ENCODE assay signal across 8 cellular contexts in the genomic region with DNA sequence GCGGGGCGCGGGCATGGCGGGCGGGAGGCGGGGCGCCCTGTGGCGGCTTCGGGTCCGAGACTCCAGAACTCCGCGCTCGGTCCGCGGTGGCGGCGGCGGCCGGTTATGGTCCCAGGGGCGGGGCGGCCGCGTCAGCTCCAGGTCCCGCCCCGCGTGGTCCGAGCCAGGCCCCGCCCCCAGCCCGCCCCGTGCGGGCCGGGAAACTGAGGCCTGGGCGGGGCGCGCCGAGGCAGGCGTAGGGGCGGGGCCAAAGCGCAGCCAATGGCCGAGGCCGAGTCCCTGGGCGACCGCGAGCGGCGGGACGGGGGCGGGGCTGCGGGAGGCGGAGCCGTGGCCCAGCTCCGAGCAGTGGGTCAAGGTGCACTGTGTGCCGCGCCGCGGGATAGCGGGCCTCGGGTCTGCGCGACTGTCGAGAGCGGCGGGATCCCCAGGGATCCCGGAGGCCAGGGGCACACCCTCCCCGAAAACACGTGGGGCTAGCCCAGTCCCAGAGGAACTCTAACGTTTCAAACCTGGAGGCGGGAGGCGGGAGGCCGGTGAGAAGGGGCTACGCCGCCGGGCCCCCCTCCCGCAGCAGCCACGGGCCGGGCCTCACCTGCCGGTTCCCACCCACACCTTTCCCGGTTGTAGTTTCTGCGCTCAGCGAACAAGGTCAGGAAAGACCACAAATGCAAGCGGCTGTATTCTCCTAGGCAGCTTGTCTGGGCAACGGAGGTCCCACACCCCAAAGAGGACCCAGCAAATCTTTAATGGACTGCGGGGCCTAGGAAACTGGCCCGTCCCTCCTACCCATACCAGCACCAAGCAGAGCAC. TPM values are rescaled to one million over a fixed set of nuclear protein-coding genes. Genes with fewer than 3 reads are reported as not detected.
DNase-seq lines count a peak whose midpoint lies in the region; TF ChIP-seq lines count a peak whose summit lies in the region.

A gene (minus strand): TSS at position 78 of the 813 bp plus-strand sequence. CDS start 63 bp downstream, at position 15.

- in situ Hi-C loops in G401 (cut with HindIII; ENCODE audit: low sequenced_read_pairs), result no loop called here

- DNase-seq in G401 (ENCODE audit: low spot score), result peak; percentile 85
- DNase-seq in H9, result peak; percentile 91
- peak; percentile 85 for DNase-seq in MG63
- DNase-seq in SK-N-SH, result peak; percentile 97
- DNase-seq in activated naive CD4-positive, alpha-beta T cell treated with anti-CD3 and anti-CD28 coated beads, Interleukin-2, amount 50 U/mL, for 16 hours, result peak; percentile 85
- DNase-seq in globus pallidus (ENCODE audit: low spot score), result peak; percentile 89
- DNase-seq in occipital lobe (lab: John Stamatoyannopoulos, UW), result peak; percentile 91
- DNase-seq in superior temporal gyrus (ENCODE audit: extremely low spot score), result peak; percentile 89

- TF ChIP-seq EP300 in SK-N-SH (IDR thresholded peaks at IDR 0.05; ENCODE audit: borderline replicate concordance in 1 of 2, low read depth in 1 of 2, low read length in 1 of 2), result no peak

- no CpG with 5 or more reads among the region's 84 CpGs for WGBS in H9 (ENCODE audit: extremely low coverage, insufficient read length, low lambda C conversion rate)
- 3% methylated on average over 7 of the region's 84 CpGs for WGBS in SK-N-SH (ENCODE audit: low lambda C conversion rate)

- H2BK20ac ChIP-seq in H9 (ENCODE audit: low read depth, low read length, poor library complexity, severe bottlenecking), result no peak within 1 kb of the TSS

- H3K4me2 ChIP-seq in H9 (ENCODE audit: insufficient read depth, insufficient read length, low read length) (peak within 1 kb of the TSS; percentile 52), SK-N-SH (peak within 1 kb of the TSS; percentile 99)

- no peak for TF ChIP-seq RAD21 in SK-N-SH (IDR thresholded peaks at IDR 0.05; ENCODE audit: low read length)

- H4K91ac ChIP-seq in H9 (ENCODE audit: insufficient read length, low read depth, low read length), result no peak within 1 kb of the TSS

- H3K36me3 Mint-ChIP-seq in H9 (ENCODE audit: insufficient read depth in 1 of 3, low read depth in 3 of 3), result peaks cover 0 to 18% (median 5%) of the 10 kb centered on the region in 3 experiments; a peak in 4 of 7 replicates

- no peak within 1 kb of the TSS for H3T11ph ChIP-seq in H9 (ENCODE audit: low read length)

- H3K36me3 ChIP-seq in MG63 (peaks cover 18% of the 10 kb centered on the region), SK-N-SH (replicated peaks in 1 of 2; ENCODE audit: control insufficient read depth in 1 of 2, insufficient read depth in 2 of 2, low read length in 1 of 2) (peaks cover 0 to 9% of the 10 kb centered on the region in 2 experiments)

- H4K20me1 ChIP-seq in H9 (ENCODE audit: control insufficient read depth, insufficient read depth, insufficient read length), result peaks cover 2% of the 10 kb centered on the region
- peaks cover 10% of the 10 kb centered on the region; the same call in 1 of the 2 replicates for H4K20me1 ChIP-seq in SK-N-SH (ENCODE audit: insufficient read depth)

- no peak within 1 kb of the TSS for H3K4ac ChIP-seq in H9 (ENCODE audit: low read depth, low read length)

- no peaks in the 10 kb centered on the region for H3K9me3 Mint-ChIP-seq in H9

- peaks cover 2% of the 10 kb centered on the region; the same call in 1 of the 2 replicates for H3K4me1 ChIP-seq in H9 (ENCODE audit: insufficient read depth, low read length)
- H3K4me1 ChIP-seq in SK-N-SH (ENCODE audit: control insufficient read depth in 1 of 2, insufficient read depth in 2 of 2, low read depth in 1 of 2, low read length in 1 of 2), result peaks cover 16 to 44% of the 10 kb centered on the region in 2 experiments; a peak in 3 of 4 replicates

- peaks cover 31 to 34% of the 10 kb centered on the region in 2 experiments for H3K4me1 Mint-ChIP-seq in H9

- no peak within 1 kb of the TSS for H2AK5ac ChIP-seq in H9 (ENCODE audit: insufficient read length, low read length)

- H2BK5ac ChIP-seq in H9 (ENCODE audit: insufficient read length, low read length), result no peak within 1 kb of the TSS

- H3K79me2 ChIP-seq in H9 (ENCODE audit: insufficient read depth, low read length), result no peaks in the 10 kb centered on the region
- H3K79me2 ChIP-seq in SK-N-SH (ENCODE audit: insufficient read depth), result peaks cover 36% of the 10 kb centered on the region

- peaks cover 5% of the 10 kb centered on the region for H3K23me2 ChIP-seq in H9 (ENCODE audit: insufficient read length, low read depth, low read length, poor library complexity, severe bottlenecking)

- no peak within 1 kb of the TSS for H4K8ac ChIP-seq in H9 (replicated peaks; ENCODE audit: insufficient read length, low read depth, low read length)

- peak within 1 kb of the TSS; percentile 70 to 85 for H3K4me3 Mint-ChIP-seq in H9

- no peak within 1 kb of the TSS for H4K5ac ChIP-seq in H9 (ENCODE audit: insufficient read length, low read depth, low read length)

- H3K56ac ChIP-seq in H9 (ENCODE audit: insufficient read length, low read depth, low read length), result no peak within 1 kb of the TSS

- H3K9me2 ChIP-seq in SK-N-SH, result no peaks in the 10 kb centered on the region

- H3K27me3 ChIP-seq in H9 (ENCODE audit: insufficient read depth, low read length) (no peaks in the 10 kb centered on the region), MG63 (no peaks in the 10 kb centered on the region), SK-N-SH (ENCODE audit: insufficient read depth) (no peaks in the 10 kb centered on the region)

- H3K4me3 ChIP-seq in MG63, result peak within 1 kb of the TSS; percentile 83
- peak within 1 kb of the TSS; percentile 80 to 84 for H3K4me3 ChIP-seq in SK-N-SH (ENCODE audit: low read depth in 2 of 2, low read length in 1 of 2)

- CTCF ChIA-PET in SK-N-SH (lab: Yijun Ruan, JAX), result interaction anchor here (0.7 to 3.0 kb wide), 35 partner anchors 12 to 460 kb away, joined by 3 to 28 read pairs (median 4); a partner anchor contains a TSS

- peaks cover 4% of the 10 kb centered on the region for H3F3A ChIP-seq in SK-N-SH (replicated peaks; ENCODE audit: insufficient read depth)

- TF ChIP-seq CTCF in H9 (conservative IDR thresholded peaks at IDR 0.05) (no peak), SK-N-SH (IDR thresholded peaks at IDR 0.05) (no peak)

- H2AFZ ChIP-seq in H9 (ENCODE audit: low read length) (no peak within 1 kb of the TSS), SK-N-SH (ENCODE audit: low read depth) (peak within 1 kb of the TSS; percentile 78)

- H2BK15ac ChIP-seq in H9 (ENCODE audit: low read depth, low read length), result no peak within 1 kb of the TSS

- no peak within 1 kb of the TSS for H2BK12ac ChIP-seq in H9 (ENCODE audit: insufficient read length, low read depth, low read length)

- H3K79me1 ChIP-seq in H9 (ENCODE audit: insufficient read depth, low read depth, low read length, poor library complexity, severe bottlenecking), result no peaks in the 10 kb centered on the region

- H3K9me3 ChIP-seq in H9 (ENCODE audit: control insufficient read depth, low read depth, low read length) (no peaks in the 10 kb centered on the region), MG63 (no peaks in the 10 kb centered on the region), SK-N-SH (no peaks in the 10 kb centered on the region)

- H2BK120ac ChIP-seq in H9 (ENCODE audit: low read depth, low read length, poor library complexity, severe bottlenecking), result no peak within 1 kb of the TSS

- peak within 1 kb of the TSS; percentile 7 for H3K18ac ChIP-seq in H9 (ENCODE audit: insufficient read length, low read depth, low read length)

- H3K23ac ChIP-seq in H9 (ENCODE audit: insufficient read length, low read depth, low read length), result no peak within 1 kb of the TSS

- H3K27ac Mint-ChIP-seq in H9, result peak within 1 kb of the TSS in 1 of 3 experiments; percentile 88; a peak in 3 of 7 replicates

- peak within 1 kb of the TSS; percentile 41; the same call in 1 of the 2 replicates for H3K14ac ChIP-seq in H9 (ENCODE audit: insufficient read depth, low read length)

- H3K9ac ChIP-seq in H9 (ENCODE audit: extremely low read depth, insufficient read length, low read length) (peak within 1 kb of the TSS; percentile 36), SK-N-SH (peak within 1 kb of the TSS; percentile 80)

- no peak within 1 kb of the TSS for H3K27ac ChIP-seq in H9 (ENCODE audit: insufficient read length, low read depth, low read length)
- H3K27ac ChIP-seq in SK-N-SH (ENCODE audit: low read depth in 2 of 2, low read length in 1 of 2), result peak within 1 kb of the TSS; percentile 37 to 89; a peak in 3 of 4 replicates

- POLR2A ChIA-PET in SK-N-SH (lab: Yijun Ruan, JAX), result interaction anchor here (1.0 to 2.2 kb wide), 6 partner anchors 16 to 253 kb away, joined by 3 to 7 read pairs (median 4); a partner anchor contains a TSS

- no peaks in the 10 kb centered on the region for H3K27me3 Mint-ChIP-seq in H9 (ENCODE audit: low read depth)

TF ChIP-seq in SK-N-SH, 30 proteins besides CTCF, POLR2A, EP300 and RAD21 (continues in another document):
- no peak for TF ChIP-seq NFIC (IDR thresholded peaks at IDR 0.05; ENCODE audit: borderline replicate concordance)
- TF ChIP-seq, protein P1, sequence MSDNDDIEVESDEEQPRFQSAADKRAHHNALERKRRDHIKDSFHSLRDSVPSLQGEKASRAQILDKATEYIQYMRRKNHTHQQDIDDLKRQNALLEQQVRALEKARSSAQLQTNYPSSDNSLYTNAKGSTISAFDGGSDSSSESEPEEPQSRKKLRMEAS (IDR thresholded peaks at IDR 0.05; ENCODE audit: low read depth), result 0 out of 2 replicates have a peak, but pooled peaks have one; percentile 34
- TF ChIP-seq, protein P2, sequence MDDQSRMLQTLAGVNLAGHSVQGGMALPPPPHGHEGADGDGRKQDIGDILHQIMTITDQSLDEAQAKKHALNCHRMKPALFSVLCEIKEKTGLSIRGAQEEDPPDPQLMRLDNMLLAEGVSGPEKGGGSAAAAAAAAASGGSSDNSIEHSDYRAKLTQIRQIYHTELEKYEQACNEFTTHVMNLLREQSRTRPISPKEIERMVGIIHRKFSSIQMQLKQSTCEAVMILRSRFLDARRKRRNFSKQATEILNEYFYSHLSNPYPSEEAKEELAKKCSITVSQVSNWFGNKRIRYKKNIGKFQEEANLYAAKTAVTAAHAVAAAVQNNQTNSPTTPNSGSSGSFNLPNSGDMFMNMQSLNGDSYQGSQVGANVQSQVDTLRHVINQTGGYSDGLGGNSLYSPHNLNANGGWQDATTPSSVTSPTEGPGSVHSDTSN (IDR thresholded peaks at IDR 0.05), result no peak
- TF ChIP-seq RCOR1 (IDR thresholded peaks at IDR 0.05; ENCODE audit: low read length), result no peak
- TF ChIP-seq POLR2AphosphoS5 (IDR thresholded peaks at IDR 0.05; ENCODE audit: low read depth, low read length), result peak; percentile 20; the same call in 1 of the 2 replicates
- no peak for TF ChIP-seq RXRA (IDR thresholded peaks at IDR 0.05; ENCODE audit: borderline replicate concordance, low read depth)

RNA-seq across cellular contexts. Expression of the gene that starts here (rescaled TPM):
- 154 and 198 TPM in 2 replicates for total RNA-seq in G401 (2014; rRNA removed; shearing (Covaris generic))
- 151 and 156 TPM in 2 replicates for total RNA-seq in H9 (2021)
- total RNA-seq in MG63 (2014; rRNA removed; shearing (Covaris generic); ENCODE audit: low replicate concordance), result 44.7 and 55.9 TPM in 2 replicates
- polyA plus RNA-seq in SK-N-SH (2012; rRNA removed), result 34.2 and 44.7 TPM in 2 replicates
- polyA plus RNA-seq in SK-N-SH (2012; cell fraction: cytosol; rRNA removed), result 26.4 and 39.5 TPM in 2 replicates
- polyA plus RNA-seq in SK-N-SH (2012; cell fraction: nucleus; rRNA removed), result 55.0 and 79.5 TPM in 2 replicates
- total RNA-seq in occipital lobe, result 30.3 TPM
